ENCODE assay signal across 18 cellular contexts in genomic region chr1:5690878-5691277, GRCh38.
DNase-seq lines count a peak whose midpoint lies in the region; ATAC-seq and TF ChIP-seq lines count a peak whose summit lies in the region.
"Had no signal": no experiment of that assay in that cellular context is flagged by ENCODE, and none has a peak within 500 bp of the region (broad histone marks: within the 10 kb centered on the region; RNA-seq: fewer than 3 reads in every experiment).

No MANE protein-coding gene starts in this region.

- H4K20me1 ChIP-seq in H9 (ENCODE audit: control insufficient read depth, insufficient read depth, insufficient read length), result no peaks in the 10 kb centered on the region

- no peak overlapping the region for H3K4me3 ChIP-seq in prostate gland
- H3K4me3 ChIP-seq: A549, HAP-1 had no signal

- H3K27ac Mint-ChIP-seq in H9 (peak overlapping the region in 2 of 3 experiments; percentile 4 to 79; a peak in 4 of 7 replicates), chondrocyte (ENCODE audit: unreplicated experiment) (no peak overlapping the region)
- H3K27ac Mint-ChIP-seq: B cell had no signal

- peaks cover 5% of the 10 kb centered on the region for H3K27me3 Mint-ChIP-seq in H9 (ENCODE audit: low read depth)
- peaks cover 3% of the 10 kb centered on the region for H3K27me3 Mint-ChIP-seq in chondrocyte (ENCODE audit: low read depth)

- H3K4me1 ChIP-seq in H9 (ENCODE audit: insufficient read depth, low read length) (no peaks in the 10 kb centered on the region), prostate gland (replicated peaks) (peaks cover 10% of the 10 kb centered on the region)
- H3K4me1 ChIP-seq: A549, HAP-1 had no signal

- H2BK20ac ChIP-seq in H9 (ENCODE audit: low read depth, low read length, poor library complexity, severe bottlenecking), result no peak overlapping the region

- no peak overlapping the region for H3K9ac ChIP-seq in H9 (ENCODE audit: extremely low read depth, insufficient read length, low read length)
- H3K9ac ChIP-seq: KMS-11 had no signal

- no peaks in the 10 kb centered on the region for H3K23me2 ChIP-seq in H9 (ENCODE audit: insufficient read length, low read depth, low read length, poor library complexity, severe bottlenecking)

- H3K9me3 Mint-ChIP-seq in H9 (no peaks in the 10 kb centered on the region), chondrocyte (ENCODE audit: low read depth) (peaks cover 10% of the 10 kb centered on the region)

- H3K27ac ChIP-seq in H9 (ENCODE audit: insufficient read length, low read depth, low read length), result no peak overlapping the region
- no peak overlapping the region for H3K27ac ChIP-seq in prostate gland
- H3K27ac ChIP-seq: A549, KMS-11 had no signal

- H3T11ph ChIP-seq in H9 (ENCODE audit: low read length), result no peak overlapping the region

- no peak for TF ChIP-seq POLR2A in prostate gland (IDR thresholded peaks at IDR 0.05)

- H3K79me1 ChIP-seq in H9 (ENCODE audit: insufficient read depth, low read depth, low read length, poor library complexity, severe bottlenecking), result no peaks in the 10 kb centered on the region

- intact Hi-C loops in left colon (cut with DNase I, micrococcal nuclease), result no loop called here
- intact Hi-C loops in prostate gland (cut with DNase I), result no loop called here

- no peaks in the 10 kb centered on the region for H3K79me2 ChIP-seq in H9 (ENCODE audit: insufficient read depth, low read length)

- H3K36me3 Mint-ChIP-seq in H9 (ENCODE audit: insufficient read depth in 1 of 3, low read depth in 3 of 3) (peaks cover 0 to 4% (median 0%) of the 10 kb centered on the region in 3 experiments; a peak in 2 of 7 replicates), chondrocyte (ENCODE audit: low read depth) (no peaks in the 10 kb centered on the region)

- DNase-seq in H9 (no peak), chondrocyte (ENCODE audit: low spot score) (peak; percentile 87), left colon (no peak), prostate gland (ENCODE audit: low spot score) (peak; percentile 57), NCI-H82 (lab: John Stamatoyannopoulos, UW) (no peak)
- no peak for DNase-seq in activated naive CD4-positive, alpha-beta T cell treated with Interleukin-2 at 50 U/mL for 16 hours
- DNase-seq: EL, IMR-90, NCI-H1105, NCI-H2029 treated with DMSO at 0.1 percent for 48 hours, NCI-H2171 treated with DMSO at 0.1 percent for 48 hours, NCI-H526, Right ventricle myocardium superior had no signal

- H3K27me3 ChIP-seq in H9 (ENCODE audit: insufficient read depth, low read length), result no peaks in the 10 kb centered on the region
- H3K27me3 ChIP-seq in prostate gland (replicated peaks; ENCODE audit: insufficient read depth), result no peaks in the 10 kb centered on the region

- no peak overlapping the region for H3K4me2 ChIP-seq in H9 (ENCODE audit: insufficient read depth, insufficient read length, low read length)
- H3K4me2 ChIP-seq: A549, KMS-11 had no signal

- no peak overlapping the region for H2BK5ac ChIP-seq in H9 (ENCODE audit: insufficient read length, low read length)

- no peak for TF ChIP-seq CTCF in H9 (conservative IDR thresholded peaks at IDR 0.05)
- no peak for TF ChIP-seq CTCF in chondrocyte (IDR thresholded peaks at IDR 0.05)
- TF ChIP-seq CTCF in prostate gland (IDR thresholded peaks at IDR 0.05), result no peak

- no peak overlapping the region for H4K5ac ChIP-seq in H9 (ENCODE audit: insufficient read length, low read depth, low read length)

- no peak overlapping the region for H4K91ac ChIP-seq in H9 (ENCODE audit: insufficient read length, low read depth, low read length)

- no peak overlapping the region for H3K18ac ChIP-seq in H9 (ENCODE audit: insufficient read length, low read depth, low read length)

- no peak overlapping the region for H2AFZ ChIP-seq in H9 (ENCODE audit: low read length)

- no peak overlapping the region for H2BK12ac ChIP-seq in H9 (ENCODE audit: insufficient read length, low read depth, low read length)

- no peaks in the 10 kb centered on the region for H3K36me3 ChIP-seq in prostate gland
- H3K36me3 ChIP-seq: HAP-1 had no signal

- no peak overlapping the region for H3K4me3 Mint-ChIP-seq in H9
- no peak overlapping the region for H3K4me3 Mint-ChIP-seq in chondrocyte (ENCODE audit: unreplicated experiment)
- H3K4me3 Mint-ChIP-seq: B cell had no signal

- H3K4ac ChIP-seq in H9 (ENCODE audit: low read depth, low read length), result no peak overlapping the region

- H2BK120ac ChIP-seq in H9 (ENCODE audit: low read depth, low read length, poor library complexity, severe bottlenecking), result no peak overlapping the region

- no peak overlapping the region for H2AK5ac ChIP-seq in H9 (ENCODE audit: insufficient read length, low read length)

- H3K9me3 ChIP-seq in H9 (ENCODE audit: control insufficient read depth, low read depth, low read length), result no peaks in the 10 kb centered on the region
- no peaks in the 10 kb centered on the region for H3K9me3 ChIP-seq in prostate gland
- H3K9me3 ChIP-seq: A549, HAP-1 had no signal

- no peak overlapping the region for H3K56ac ChIP-seq in H9 (ENCODE audit: insufficient read length, low read depth, low read length)

- H3K23ac ChIP-seq in H9 (ENCODE audit: insufficient read length, low read depth, low read length), result no peak overlapping the region

- no peak overlapping the region for H4K8ac ChIP-seq in H9 (replicated peaks; ENCODE audit: insufficient read length, low read depth, low read length)

- no peak overlapping the region for H2BK15ac ChIP-seq in H9 (ENCODE audit: low read depth, low read length)

- ATAC-seq in left colon (peak; percentile 18), HG03095 (IDR thresholded peaks at IDR 0.05; ENCODE audit: unreplicated experiment) (no peak)
- ATAC-seq: A549 had no signal

- peaks cover 20 to 27% of the 10 kb centered on the region in 2 experiments for H3K4me1 Mint-ChIP-seq in H9
- no peaks in the 10 kb centered on the region for H3K4me1 Mint-ChIP-seq in chondrocyte (ENCODE audit: low read depth)
- H3K4me1 Mint-ChIP-seq: B cell had no signal

- no peak overlapping the region for H3K14ac ChIP-seq in H9 (ENCODE audit: insufficient read depth, low read length)

- no CpG with 5 or more reads among the region's 13 CpGs for WGBS in H9 (ENCODE audit: extremely low coverage, insufficient read length, low lambda C conversion rate)
- 46% methylated on average over 13 of the region's 13 CpGs for WGBS in prostate gland

Comparison
In these comparisons a context has a peak if more than half of its experiments do, and no peak if none do; other contexts are left out.
1. DNase-seq: peak in chondrocyte (single experiment) and prostate gland (single experiment); none in H9 (single experiment), left colon (0 of 2), NCI-H82 (single experiment) and activated naive CD4-positive, alpha-beta T cell treated with Interleukin-2 at 50 U/mL for 16 hours (single experiment).